13 cellular contexts compared by ENCODE assay signal in genomic region chr12:9319044-9319841, GRCh38.
DNase-seq lines count a peak whose midpoint lies in the region; ATAC-seq and TF ChIP-seq lines count a peak whose summit lies in the region.
"Had no signal": no experiment of that assay in that cellular context is flagged by ENCODE, and none has a peak within 500 bp of the region (broad histone marks: within the 10 kb centered on the region; RNA-seq: fewer than 3 reads in every experiment).

No MANE protein-coding gene starts in this region.

- no peaks in the 10 kb centered on the region for H3K27me3 Mint-ChIP-seq in activated CD8-positive, alpha-beta T cell treated with anti-CD3 and anti-CD28 coated beads for 36 hours
- no peaks in the 10 kb centered on the region for H3K27me3 Mint-ChIP-seq in activated CD8-positive, alpha-beta T cell treated with anti-CD3 and anti-CD28 coated beads, Interleukin-2, amount 10 ng/mL, durations not matched to agents 7 days and 5 days (ENCODE audit: low read depth)

- H3K9me3 Mint-ChIP-seq in activated CD8-positive, alpha-beta T cell treated with anti-CD3 and anti-CD28 coated beads for 36 hours = no peaks in the 10 kb centered on the region
- no peaks in the 10 kb centered on the region for H3K9me3 Mint-ChIP-seq in activated CD8-positive, alpha-beta T cell treated with anti-CD3 and anti-CD28 coated beads, Interleukin-2, amount 10 ng/mL, durations not matched to agents 7 days and 5 days (ENCODE audit: insufficient read depth)
- H3K9me3 Mint-ChIP-seq: nephron progenitor cell had no signal

- DNase-seq in activated CD8-positive, alpha-beta T cell treated with anti-CD3 and anti-CD28 coated beads for 36 hours = no peak
- DNase-seq in activated CD8-positive, alpha-beta T cell treated with anti-CD3 and anti-CD28 coated beads, Interleukin-2, amount 10 ng/mL, durations not matched to agents 7 days and 5 days = no peak
- peak in 1 of 2 donors; percentile 11 for DNase-seq in cardiac fibroblast (ENCODE audit: low read depth in 2 of 2)
- no peak for DNase-seq in sciatic nerve (ENCODE audit: low spot score)
- no peak for DNase-seq in stimulated activated naive CD4-positive, alpha-beta T cell treated with Interleukin-2 at 50 U/mL for 16 hours (lab: John Stamatoyannopoulos, UW)
- DNase-seq in AML-193 (lab: John Stamatoyannopoulos, UW) = no peak
- DNase-seq: amniotic stem cell, GF-D8, NCI-H510A treated with DMSO at 0.1 percent for 48 hours, nephron progenitor cell had no signal

- ATAC-seq in activated CD8-positive, alpha-beta T cell treated with anti-CD3 and anti-CD28 coated beads for 36 hours = peak; percentile 68
- ATAC-seq in activated CD8-positive, alpha-beta T cell treated with anti-CD3 and anti-CD28 coated beads, Interleukin-2, amount 10 ng/mL, durations not matched to agents 7 days and 5 days = no peak
- ATAC-seq in HG02885 (IDR thresholded peaks at IDR 0.05; ENCODE audit: poor library complexity, unreplicated experiment) (peak; percentile 56), sciatic nerve (peak; percentile 69), GM19351 (IDR thresholded peaks at IDR 0.05; ENCODE audit: unreplicated experiment) (no peak)

- intact Hi-C loops in activated CD8-positive, alpha-beta T cell treated with anti-CD3 and anti-CD28 coated beads for 36 hours (cut with micrococcal nuclease) = no loop called here
- intact Hi-C loops in sciatic nerve (cut with DNase I) = no loop called here

- no peak overlapping the region for H3K4me3 ChIP-seq in cardiac fibroblast (replicated peaks in 1 of 2; ENCODE audit: low read depth in 2 of 2, low read length in 2 of 2)
- H3K4me3 ChIP-seq: SK-N-MC had no signal

- no peaks in the 10 kb centered on the region for H3K36me3 Mint-ChIP-seq in activated CD8-positive, alpha-beta T cell treated with anti-CD3 and anti-CD28 coated beads for 36 hours (ENCODE audit: low read depth)
- H3K36me3 Mint-ChIP-seq in activated CD8-positive, alpha-beta T cell treated with anti-CD3 and anti-CD28 coated beads, Interleukin-2, amount 10 ng/mL, durations not matched to agents 7 days and 5 days (ENCODE audit: low read depth) = no peaks in the 10 kb centered on the region

- H3K4me3 Mint-ChIP-seq in activated CD8-positive, alpha-beta T cell treated with anti-CD3 and anti-CD28 coated beads for 36 hours = no peak overlapping the region
- H3K4me3 Mint-ChIP-seq in activated CD8-positive, alpha-beta T cell treated with anti-CD3 and anti-CD28 coated beads, Interleukin-2, amount 10 ng/mL, durations not matched to agents 7 days and 5 days = no peak overlapping the region
- H3K4me3 Mint-ChIP-seq: nephron progenitor cell had no signal

- no peak overlapping the region for H3K27ac Mint-ChIP-seq in activated CD8-positive, alpha-beta T cell treated with anti-CD3 and anti-CD28 coated beads for 36 hours
- H3K27ac Mint-ChIP-seq in activated CD8-positive, alpha-beta T cell treated with anti-CD3 and anti-CD28 coated beads, Interleukin-2, amount 10 ng/mL, durations not matched to agents 7 days and 5 days = no peak overlapping the region

- POLR2A ChIA-PET in activated CD8-positive, alpha-beta T cell treated with anti-CD3 and anti-CD28 coated beads for 36 hours (lab: Charles Lee) = no interaction called here
- POLR2A ChIA-PET in activated CD8-positive, alpha-beta T cell treated with anti-CD3 and anti-CD28 coated beads, Interleukin-2, amount 10 ng/mL, durations not matched to agents 7 days and 5 days (lab: Charles Lee) = no interaction called here

- CTCF ChIA-PET in activated CD8-positive, alpha-beta T cell treated with anti-CD3 and anti-CD28 coated beads for 36 hours (lab: Charles Lee) = no interaction called here
- CTCF ChIA-PET in activated CD8-positive, alpha-beta T cell treated with anti-CD3 and anti-CD28 coated beads, Interleukin-2, amount 10 ng/mL, durations not matched to agents 7 days and 5 days (lab: Charles Lee) = interaction anchor here (0.7 kb wide), 1 partner anchor 93 kb away, joined by 3 read pairs; no protein-coding TSS in a partner anchor

- TF ChIP-seq CTCF in activated CD8-positive, alpha-beta T cell treated with anti-CD3 and anti-CD28 coated beads for 36 hours (IDR thresholded peaks at IDR 0.05) = peak; percentile 15
- peak; percentile 49 for TF ChIP-seq CTCF in cardiac fibroblast (IDR thresholded peaks at IDR 0.05; ENCODE audit: low read depth, low read length)

- no peaks in the 10 kb centered on the region for H3K4me1 Mint-ChIP-seq in activated CD8-positive, alpha-beta T cell treated with anti-CD3 and anti-CD28 coated beads for 36 hours (ENCODE audit: low read depth)
- H3K4me1 Mint-ChIP-seq in activated CD8-positive, alpha-beta T cell treated with anti-CD3 and anti-CD28 coated beads, Interleukin-2, amount 10 ng/mL, durations not matched to agents 7 days and 5 days (ENCODE audit: low read depth) = no peaks in the 10 kb centered on the region

Comparison
In these comparisons a context has a peak if more than half of its experiments do, and no peak if none do; other contexts are left out.
1. ATAC-seq: peak in activated CD8-positive, alpha-beta T cell treated with anti-CD3 and anti-CD28 coated beads for 36 hours (single experiment), HG02885 (single experiment) and sciatic nerve (single experiment); none in activated CD8-positive, alpha-beta T cell treated with anti-CD3 and anti-CD28 coated beads, Interleukin-2, amount 10 ng/mL, durations not matched to agents 7 days and 5 days (single experiment) and GM19351 (single experiment).